ENCODE assay signal across 8 cellular contexts in genomic region chr3:52446631-52447511, GRCh38. TPM values are rescaled to one million over a fixed set of nuclear protein-coding genes. Genes with fewer than 3 reads are reported as not detected.
DNase-seq lines count a peak whose midpoint lies in the region; ATAC-seq and TF ChIP-seq lines count a peak whose summit lies in the region.

No MANE protein-coding gene starts in this region.

- no peak overlapping the region for H3K18ac ChIP-seq in IMR-90 (ENCODE audit: low read depth, low read length)

- H3K36me3 ChIP-seq in GM06990 (ENCODE audit: control insufficient read depth, insufficient read depth, low read length) (no peaks in the 10 kb centered on the region), IMR-90 (ENCODE audit: control insufficient read depth, insufficient read depth, low read length) (no peaks in the 10 kb centered on the region)

- H4K91ac ChIP-seq in IMR-90 (ENCODE audit: insufficient read depth, low read depth, low read length), result no peak overlapping the region

- no peaks in the 10 kb centered on the region; the same call in none of the 2 replicates for H4K20me1 ChIP-seq in IMR-90 (ENCODE audit: insufficient read depth, low read length)

- H2AFZ ChIP-seq in IMR-90 (replicated peaks; ENCODE audit: low read length, poor library complexity), result peak overlapping the region; percentile 3

- no peak overlapping the region for H3K9ac ChIP-seq in IMR-90 (ENCODE audit: low read depth, low read length)

- H3K56ac ChIP-seq in IMR-90 (ENCODE audit: extremely low read depth, insufficient read depth, low read length), result no peak overlapping the region

- H2BK15ac ChIP-seq in IMR-90 (ENCODE audit: low read depth, low read length), result no peak overlapping the region

- H3K4me3 ChIP-seq in GM06990 (replicated peaks; ENCODE audit: low read depth, low read length), result no peak overlapping the region
- no peak overlapping the region for H3K4me3 ChIP-seq in IMR-90 (ENCODE audit: insufficient read depth, low read depth, low read length)

- no peak overlapping the region for H2AK5ac ChIP-seq in IMR-90 (ENCODE audit: low read depth, low read length)

- CTCF ChIA-PET in IMR-90 (lab: Yijun Ruan, JAX), result interaction anchor here (0.7 to 3.2 kb wide), 6 partner anchors 14 to 216 kb away, joined by 3 to 13 read pairs (median 8); no protein-coding TSS in a partner anchor

- no peak overlapping the region for H3K4me2 ChIP-seq in IMR-90 (ENCODE audit: low read depth, low read length)

- POLR2A ChIA-PET in IMR-90 (lab: Charles Lee; ENCODE audit: unreplicated experiment), result no interaction called here

- H2BK5ac ChIP-seq in IMR-90 (ENCODE audit: low read depth, low read length, poor library complexity, severe bottlenecking), result no peak overlapping the region

- TF ChIP-seq POLR2A in IMR-90 (IDR thresholded peaks at IDR 0.05; ENCODE audit: low read depth, low read length), result no peak

- TF ChIP-seq CTCF in GM06990 (IDR thresholded peaks at IDR 0.05; ENCODE audit: insufficient read depth, low read length, poor library complexity, severe bottlenecking), result peak; percentile 100
- TF ChIP-seq CTCF in IMR-90 (conservative IDR thresholded peaks at IDR 0.05; ENCODE audit: low read depth, low read length), result peak; percentile 97

- H3K27ac ChIP-seq in IMR-90 (ENCODE audit: insufficient read depth, low read length), result no peak overlapping the region

- in situ Hi-C loops in IMR-90 (cut with MboI; ENCODE audit: low sequenced_read_pairs), result no loop called here

- no peak overlapping the region for H2BK20ac ChIP-seq in IMR-90 (ENCODE audit: low read depth, low read length)

- H3K27me3 ChIP-seq in GM06990 (replicated peaks; ENCODE audit: control insufficient read depth, insufficient read depth, low read length) (no peaks in the 10 kb centered on the region), IMR-90 (ENCODE audit: control insufficient read depth, insufficient read depth, low read length) (no peaks in the 10 kb centered on the region)

- H3K79me1 ChIP-seq in IMR-90 (ENCODE audit: low read depth in 1 of 2, low read length in 2 of 2), result no peaks in the 10 kb centered on the region

- no TSS peak for BruUV-seq in IMR-90 (replicated peaks; lab: Mats Ljungman, UMichigan)

- TF ChIP-seq RAD21 in IMR-90 (IDR thresholded peaks at IDR 0.05; ENCODE audit: low read length), result peak; percentile 95

- intact Hi-C loops in IMR-90 (cut with micrococcal nuclease), result loop anchor here (1.0 to 5.0 kb wide), 4 partner anchors 19 to 225 kb away; no protein-coding TSS in a partner anchor

- no peak overlapping the region for H2BK120ac ChIP-seq in IMR-90 (ENCODE audit: low read depth, low read length)

- no peak overlapping the region for H4K5ac ChIP-seq in IMR-90 (ENCODE audit: low read depth, low read length)

- H3K23ac ChIP-seq in IMR-90 (ENCODE audit: low read depth, low read length), result no peak overlapping the region

- WGBS in IMR-90 (ENCODE audit: extremely low coverage in 2 of 2, insufficient read length in 1 of 2), 2 experiments, result 21% methylated on average over 4 of the region's 13 CpGs; no CpG with 5 or more reads in 1 of the 2 experiments

- H3K9me3 ChIP-seq in IMR-90 (ENCODE audit: control insufficient read depth, insufficient read depth, low read length), result no peaks in the 10 kb centered on the region

- dilution Hi-C loops in IMR-90 (cut with HindIII; ENCODE audit: low sequenced_read_pairs, unreplicated experiment), result no loop called here

- no peaks in the 10 kb centered on the region; the same call in 1 of the 2 replicates for H3K4me1 ChIP-seq in IMR-90 (ENCODE audit: control insufficient read depth, insufficient read depth, low read length)

- no peak overlapping the region for H4K8ac ChIP-seq in IMR-90 (ENCODE audit: low read depth in 2 of 2, low read length in 2 of 2)

- H3K9me1 ChIP-seq in IMR-90 (ENCODE audit: insufficient read depth, low read length), result no peaks in the 10 kb centered on the region

- peak; percentile 36 for DNase-seq in GM06990 (ENCODE audit: extremely low read depth, insufficient read length)
- peak; percentile 42 for DNase-seq in IMR-90
- DNase-seq in T follicular helper cell (ENCODE audit: low read depth), result peak; percentile 55
- DNase-seq in activated naive CD8-positive, alpha-beta T cell treated with anti-CD3 and anti-CD28 coated beads, Interleukin-2, amount 50 U/mL, for 16 hours (ENCODE audit: low read depth, low spot score), result peak; percentile 42
- peak; percentile 79 for DNase-seq in hepatic stellate cell (ENCODE audit: low spot score)
- peak; percentile 51 to 52 for DNase-seq in stimulated activated CD4-positive, alpha-beta T cell treated with anti-CD3 and anti-CD28 coated beads, Interleukin-15, amount 100 ng/mL, for 1 hour (ENCODE audit: low read depth in 1 of 2, low spot score in 1 of 2)

- H2AK9ac ChIP-seq in IMR-90 (replicated peaks; ENCODE audit: low read depth, low read length, poor library complexity), result peak overlapping the region; percentile 2

- H3K4ac ChIP-seq in IMR-90 (ENCODE audit: low read depth, low read length), result no peak overlapping the region

- no peak overlapping the region for H3K14ac ChIP-seq in IMR-90 (replicated peaks; ENCODE audit: low read depth, low read length)

- ATAC-seq in IMR-90 (ENCODE audit: low read depth) (peak; percentile 80), HG03139 (IDR thresholded peaks at IDR 0.05; ENCODE audit: unreplicated experiment) (no peak), GM19452 (IDR thresholded peaks at IDR 0.05; ENCODE audit: unreplicated experiment) (no peak)

TF ChIP-seq in IMR-90, 13 proteins besides CTCF, POLR2A, EP300 and RAD21:
- TF ChIP-seq MXI1 (IDR thresholded peaks at IDR 0.05; ENCODE audit: borderline replicate concordance, low read depth, low read length), result no peak
- TF ChIP-seq MAZ (IDR thresholded peaks at IDR 0.05; ENCODE audit: borderline replicate concordance, low read depth, low read length), result peak; percentile 20; the same call in 1 of the 2 replicates
- 0 out of 2 replicates have a peak, but pooled peaks have one; percentile 46 for TF ChIP-seq MAFK (IDR thresholded peaks at IDR 0.05; ENCODE audit: low read depth, low read length)
- TF ChIP-seq RFX5 (IDR thresholded peaks at IDR 0.05; ENCODE audit: low read depth, low read length), result no peak
- TF ChIP-seq BHLHE40 (IDR thresholded peaks at IDR 0.05; ENCODE audit: low read depth, low read length), result no peak
- no peak for TF ChIP-seq CHD1 (IDR thresholded peaks at IDR 0.05; ENCODE audit: low read depth, low read length)
- no peak for TF ChIP-seq CEBPB (IDR thresholded peaks at IDR 0.05; ENCODE audit: low read depth, low read length)
- TF ChIP-seq, protein P1, sequence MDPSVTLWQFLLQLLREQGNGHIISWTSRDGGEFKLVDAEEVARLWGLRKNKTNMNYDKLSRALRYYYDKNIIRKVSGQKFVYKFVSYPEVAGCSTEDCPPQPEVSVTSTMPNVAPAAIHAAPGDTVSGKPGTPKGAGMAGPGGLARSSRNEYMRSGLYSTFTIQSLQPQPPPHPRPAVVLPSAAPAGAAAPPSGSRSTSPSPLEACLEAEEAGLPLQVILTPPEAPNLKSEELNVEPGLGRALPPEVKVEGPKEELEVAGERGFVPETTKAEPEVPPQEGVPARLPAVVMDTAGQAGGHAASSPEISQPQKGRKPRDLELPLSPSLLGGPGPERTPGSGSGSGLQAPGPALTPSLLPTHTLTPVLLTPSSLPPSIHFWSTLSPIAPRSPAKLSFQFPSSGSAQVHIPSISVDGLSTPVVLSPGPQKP (IDR thresholded peaks at IDR 0.05; ENCODE audit: borderline replicate concordance, low read depth, low read length), result no peak
- no peak for TF ChIP-seq NFE2L2 (IDR thresholded peaks at IDR 0.05; ENCODE audit: low read depth, low read length)
- TF ChIP-seq FOS (IDR thresholded peaks at IDR 0.05; ENCODE audit: low read depth, low read length), result no peak
- TF ChIP-seq, protein P2, sequence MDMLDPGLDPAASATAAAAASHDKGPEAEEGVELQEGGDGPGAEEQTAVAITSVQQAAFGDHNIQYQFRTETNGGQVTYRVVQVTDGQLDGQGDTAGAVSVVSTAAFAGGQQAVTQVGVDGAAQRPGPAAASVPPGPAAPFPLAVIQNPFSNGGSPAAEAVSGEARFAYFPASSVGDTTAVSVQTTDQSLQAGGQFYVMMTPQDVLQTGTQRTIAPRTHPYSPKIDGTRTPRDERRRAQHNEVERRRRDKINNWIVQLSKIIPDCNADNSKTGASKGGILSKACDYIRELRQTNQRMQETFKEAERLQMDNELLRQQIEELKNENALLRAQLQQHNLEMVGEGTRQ (IDR thresholded peaks at IDR 0.05; ENCODE audit: low read depth, low read length), result no peak
- TF ChIP-seq RCOR1 (IDR thresholded peaks at IDR 0.05; ENCODE audit: insufficient replicate concordance, low read length), result no peak
- TF ChIP-seq SMC3 (IDR thresholded peaks at IDR 0.05; ENCODE audit: low read depth, low read length), result peak; percentile 84

RNA-seq across cellular contexts. Expression of gene SEMA3G, which starts 2.0 kb away (rescaled TPM):
- not detected in 2 replicates for total RNA-seq in IMR-90 (2012; rRNA removed)
- 0.04 and 0.07 TPM in 2 replicates for polyA plus RNA-seq in IMR-90 (2012; rRNA removed)
- 0.01 and 0.07 TPM in 2 replicates for polyA plus RNA-seq in IMR-90 (2012; cell fraction: cytosol; rRNA removed)
- polyA plus RNA-seq in IMR-90 (2012; cell fraction: nucleus; rRNA removed; ENCODE audit: low replicate concordance), result 0.01 and 0.03 TPM in 2 replicates

RNA-seq across cellular contexts. Expression of gene TNNC1, which starts 7.0 kb away (rescaled TPM):
- 1.1 and 1.3 TPM in 2 replicates for total RNA-seq in IMR-90 (2012; rRNA removed)
- polyA plus RNA-seq in IMR-90 (2012; rRNA removed), result 4.0 and 4.6 TPM in 2 replicates
- 1.8 and 2.3 TPM in 2 replicates for polyA plus RNA-seq in IMR-90 (2012; cell fraction: cytosol; rRNA removed)
- polyA plus RNA-seq in IMR-90 (2012; cell fraction: nucleus; rRNA removed; ENCODE audit: low replicate concordance), result 3.4 and 6.2 TPM in 2 replicates

RNA-seq across cellular contexts. Expression of gene NISCH, which starts 8.5 kb away (rescaled TPM):
- total RNA-seq in IMR-90 (2012; rRNA removed), result 34.2 and 36.9 TPM in 2 replicates
- 86.0 and 92.2 TPM in 2 replicates for polyA plus RNA-seq in IMR-90 (2012; rRNA removed)
- 37.7 and 53.7 TPM in 2 replicates for polyA plus RNA-seq in IMR-90 (2012; cell fraction: cytosol; rRNA removed)
- polyA plus RNA-seq in IMR-90 (2012; cell fraction: nucleus; rRNA removed; ENCODE audit: low replicate concordance), result 524 and 765 TPM in 2 replicates

RNA-seq across cellular contexts. Expression of gene PHF7, which starts 36.4 kb away (rescaled TPM):
- 2.5 and 2.9 TPM in 2 replicates for total RNA-seq in IMR-90 (2012; rRNA removed)
- 2.1 and 2.8 TPM in 2 replicates for polyA plus RNA-seq in IMR-90 (2012; rRNA removed)
- polyA plus RNA-seq in IMR-90 (2012; cell fraction: cytosol; rRNA removed), result 0.81 and 1.0 TPM in 2 replicates
- 2.0 and 8.4 TPM in 2 replicates for polyA plus RNA-seq in IMR-90 (2012; cell fraction: nucleus; rRNA removed; ENCODE audit: low replicate concordance)

RNA-seq across cellular contexts. Expression of gene BAP1, which starts 37.1 kb away (rescaled TPM):
- total RNA-seq in IMR-90 (2012; rRNA removed), result 35.0 and 36.4 TPM in 2 replicates
- polyA plus RNA-seq in IMR-90 (2012; rRNA removed), result 48.6 and 55.2 TPM in 2 replicates
- polyA plus RNA-seq in IMR-90 (2012; cell fraction: cytosol; rRNA removed), result 38.5 and 49.0 TPM in 2 replicates
- polyA plus RNA-seq in IMR-90 (2012; cell fraction: nucleus; rRNA removed; ENCODE audit: low replicate concordance), result 163 and 234 TPM in 2 replicates
